18 cellular contexts compared by ENCODE assay signal in genomic region chr13:98298599-98298998, GRCh38.
DNase-seq lines count a peak whose midpoint lies in the region; TF ChIP-seq lines count a peak whose summit lies in the region.
"Had no signal": no experiment of that assay in that cellular context is flagged by ENCODE, and none has a peak within 500 bp of the region (broad histone marks: within the 10 kb centered on the region; RNA-seq: fewer than 3 reads in every experiment).

No MANE protein-coding gene starts in this region.

- no peak overlapping the region for H3K9ac ChIP-seq in smooth muscle cell (ENCODE audit: low read depth)

- no peaks in the 10 kb centered on the region for H3K36me3 ChIP-seq in hepatocyte (replicated peaks; ENCODE audit: insufficient read depth, low read depth)
- H3K36me3 ChIP-seq in smooth muscle cell (ENCODE audit: low read depth): no peaks in the 10 kb centered on the region
- H3K36me3 ChIP-seq in esophagus squamous epithelium: no peaks in the 10 kb centered on the region

- H3K4me1 ChIP-seq in hepatocyte (ENCODE audit: insufficient read depth) (peaks cover 54% of the 10 kb centered on the region), smooth muscle cell (ENCODE audit: low read depth) (peaks cover 43% of the 10 kb centered on the region), esophagus squamous epithelium (peaks cover 0 to 26% (median 15%) of the 10 kb centered on the region in 3 donors)

- TF ChIP-seq POLR2A in esophagus squamous epithelium (IDR thresholded peaks at IDR 0.05): no peak

- H3K9me3 ChIP-seq in hepatocyte (ENCODE audit: low read depth) (no peaks in the 10 kb centered on the region), smooth muscle cell (replicated peaks; ENCODE audit: low read depth) (no peaks in the 10 kb centered on the region), esophagus squamous epithelium (no peaks in the 10 kb centered on the region)

- WGBS in hepatocyte (ENCODE audit: low lambda C conversion rate, missing lambda C conversion rate): 62% methylated on average over 3 of the region's 3 CpGs
- WGBS in smooth muscle cell (ENCODE audit: low lambda C conversion rate): 57% methylated on average over 3 of the region's 3 CpGs
- 48 to 51% methylated on average over 3 of the region's 3 CpGs for WGBS in esophagus squamous epithelium, 2 donors

- DNase-seq in NCI-H2107 treated with DMSO at 0.1 percent for 48 hours (lab: John Stamatoyannopoulos, UW; ENCODE audit: unreplicated experiment) (peak; percentile 63), NCI-H2107 (lab: John Stamatoyannopoulos, UW) (no peak), amniotic epithelial cell (ENCODE audit: low read depth) (peak; percentile 45), hepatocyte (ENCODE audit: low spot score) (no peak), smooth muscle cell (lab: John Stamatoyannopoulos, UW; ENCODE audit: unreplicated experiment) (no peak), EL (no peak), AG08395 (ENCODE audit: low spot score) (no peak), esophagus squamous epithelium (lab: John Stamatoyannopoulos, UW) (no peak)
- DNase-seq: 8988T; AML-193; CD8-positive, alpha-beta memory T cell; Karpas-422; NCI-H1694 treated with DMSO at 0.1 percent for 48 hours; NCI-H2081 treated with DMSO at 0.1 percent for 48 hours; NCI-H2227 treated with DMSO at 0.1 percent for 48 hours; NCI-H510A; NCI-H748 treated with DMSO at 0.1 percent for 48 hours had no signal

- H3K27ac ChIP-seq in hepatocyte: peak overlapping the region; percentile 20
- peak overlapping the region; percentile 4 for H3K27ac ChIP-seq in smooth muscle cell (ENCODE audit: low read depth)
- H3K27ac ChIP-seq in esophagus squamous epithelium: no peak overlapping the region
- H3K27ac ChIP-seq: C4-2B had no signal

- H4K20me1 ChIP-seq in hepatocyte (ENCODE audit: insufficient read depth, poor library complexity, severe bottlenecking) (no peaks in the 10 kb centered on the region), smooth muscle cell (ENCODE audit: low read depth) (peaks cover 4% of the 10 kb centered on the region)

- peaks cover 3% of the 10 kb centered on the region for H3F3A ChIP-seq in smooth muscle cell (ENCODE audit: low read depth)

- H3K4me3 ChIP-seq in hepatocyte: no peak overlapping the region
- H3K4me3 ChIP-seq in smooth muscle cell: no peak overlapping the region
- H3K4me3 ChIP-seq in esophagus squamous epithelium: no peak overlapping the region

- intact Hi-C loops in esophagus squamous epithelium (cut with DNase I): no loop called here

- H3K27me3 ChIP-seq in hepatocyte (no peaks in the 10 kb centered on the region), smooth muscle cell (ENCODE audit: low read depth) (no peaks in the 10 kb centered on the region), esophagus squamous epithelium (no peaks in the 10 kb centered on the region)

- TF ChIP-seq CTCF in hepatocyte (IDR thresholded peaks at IDR 0.05; ENCODE audit: poor library complexity) (no peak), smooth muscle cell (IDR thresholded peaks at IDR 0.05; ENCODE audit: borderline replicate concordance, insufficient read depth, poor library complexity, severe bottlenecking) (no peak), esophagus squamous epithelium (IDR thresholded peaks at IDR 0.05) (no peak)

- H3K79me2 ChIP-seq in hepatocyte: peaks cover 82% of the 10 kb centered on the region
- peaks cover 60% of the 10 kb centered on the region for H3K79me2 ChIP-seq in smooth muscle cell (ENCODE audit: low read depth)

- H3K9me2 ChIP-seq in hepatocyte (replicated peaks; ENCODE audit: insufficient read depth): no peaks in the 10 kb centered on the region

- H2AFZ ChIP-seq in hepatocyte (no peak overlapping the region), smooth muscle cell (ENCODE audit: low read depth) (no peak overlapping the region)

- H3K4me2 ChIP-seq in hepatocyte: no peak overlapping the region
- H3K4me2 ChIP-seq in smooth muscle cell: no peak overlapping the region

Comparison
In these comparisons a context has a peak if more than half of its experiments do, and no peak if none do; other contexts are left out.
1. DNase-seq: peak in NCI-H2107 treated with DMSO at 0.1 percent for 48 hours (single experiment) and amniotic epithelial cell (single experiment); none in NCI-H2107 (single experiment), hepatocyte (single experiment), smooth muscle cell (single experiment), EL (single experiment), AG08395 (single experiment) and esophagus squamous epithelium (single experiment).
2. H3K27ac ChIP-seq: peak in hepatocyte (single experiment) and smooth muscle cell (single experiment); none in esophagus squamous epithelium (0 of 4).